ENCODE assay signal across 12 cellular contexts in genomic region chr18:3219621-3220335, GRCh38. TPM values are rescaled to one million over a fixed set of nuclear protein-coding genes. Genes with fewer than 3 reads are reported as not detected.
DNase-seq lines count a peak whose midpoint lies in the region; ATAC-seq and TF ChIP-seq lines count a peak whose summit lies in the region.
"Had no signal": no experiment of that assay in that cellular context is flagged by ENCODE, and none has a peak within 500 bp of the region (broad histone marks: within the 10 kb centered on the region; RNA-seq: fewer than 3 reads in every experiment).

Gene MYOM1, minus strand, starts transcription at chr18:3219968. Its CDS starts 4,745 bp downstream, at chr18:3215223.

- H3K27me3 Mint-ChIP-seq in stimulated activated memory B cell treated with anti-CD40 and anti-IgM and Interleukin-4, amounts not matched to agents 10 μg/mL and 1 μg/mL and 100 μg/mL, for 72 hours, result no peaks in the 10 kb centered on the region
- H3K27me3 Mint-ChIP-seq: B cell; effector memory CD8-positive, alpha-beta T cell had no signal

- peak within 1 kb of the TSS; percentile 59 for H3K9ac ChIP-seq in muscle layer of colon (ENCODE audit: low read length)

- ATAC-seq in Right ventricle myocardium inferior, result peak; percentile 80
- no peak for ATAC-seq in stimulated activated memory B cell treated with anti-CD40 and anti-IgM and Interleukin-4, amounts not matched to agents 10 μg/mL and 1 μg/mL and 100 μg/mL, for 72 hours
- no peak for ATAC-seq in GM18861 (IDR thresholded peaks at IDR 0.05; ENCODE audit: unreplicated experiment)
- ATAC-seq: effector memory CD8-positive, alpha-beta T cell had no signal

- peaks cover 11% of the 10 kb centered on the region for H3K4me1 ChIP-seq in muscle layer of colon (ENCODE audit: insufficient read depth, low read length)

- H3K4me1 Mint-ChIP-seq in stimulated activated memory B cell treated with anti-CD40 and anti-IgM and Interleukin-4, amounts not matched to agents 10 μg/mL and 1 μg/mL and 100 μg/mL, for 72 hours, result no peaks in the 10 kb centered on the region
- H3K4me1 Mint-ChIP-seq: B cell had no signal

- H3K27me3 ChIP-seq in WERI-Rb-1 (ENCODE audit: insufficient read depth, low read depth, severe bottlenecking), result no peaks in the 10 kb centered on the region
- H3K27me3 ChIP-seq in muscle layer of colon (ENCODE audit: control insufficient read depth in 1 of 2, insufficient read depth in 2 of 2, low read length in 2 of 2), result no peaks in the 10 kb centered on the region

- H3K36me3 Mint-ChIP-seq in stimulated activated memory B cell treated with anti-CD40 and anti-IgM and Interleukin-4, amounts not matched to agents 10 μg/mL and 1 μg/mL and 100 μg/mL, for 72 hours, result peaks cover 3% of the 10 kb centered on the region

- H3K4me3 ChIP-seq in WERI-Rb-1 (ENCODE audit: low read depth, low read length) (peak within 1 kb of the TSS; percentile 17), muscle layer of colon (ENCODE audit: low read depth in 1 of 2, low read length in 2 of 2) (peak within 1 kb of the TSS; percentile 39 to 70)

- DNase-seq in WERI-Rb-1 (no peak), Right ventricle myocardium inferior (ENCODE audit: missing footprints) (no peak)
- no peak for DNase-seq in stimulated activated CD4-positive, alpha-beta T cell treated with anti-CD3 and anti-CD28 coated beads, Interleukin-12 subunit alpha, Interleukin-12 subunit beta, amount 100 ng/mL, for 4 hours
- no peak for DNase-seq in stimulated activated CD4-positive, alpha-beta T cell treated with anti-CD3 and anti-CD28 coated beads, Interleukin-2, amount 100 ng/mL, for 48 hours
- DNase-seq in activated naive CD4-positive, alpha-beta T cell (lab: John Stamatoyannopoulos, UW), result no peak
- DNase-seq: effector memory CD8-positive, alpha-beta T cell; H7; T-helper 9 cell had no signal

- H3K9me3 ChIP-seq in WERI-Rb-1 (ENCODE audit: severe bottlenecking) (no peaks in the 10 kb centered on the region), muscle layer of colon (ENCODE audit: low read length) (no peaks in the 10 kb centered on the region)

- H3K4me3 Mint-ChIP-seq in stimulated activated memory B cell treated with anti-CD40 and anti-IgM and Interleukin-4, amounts not matched to agents 10 μg/mL and 1 μg/mL and 100 μg/mL, for 72 hours, result no peak within 1 kb of the TSS
- H3K4me3 Mint-ChIP-seq: B cell; effector memory CD8-positive, alpha-beta T cell had no signal

- intact Hi-C loops in Right ventricle myocardium inferior (cut with DNase I), result loop anchor here (2.0 kb wide), 1 partner anchor 27 kb away; the partner anchor contains the start of gene MYL12A

- no peak for TF ChIP-seq CTCF in WERI-Rb-1 (IDR thresholded peaks at IDR 0.05; ENCODE audit: low read depth, low read length)

- peak within 1 kb of the TSS; percentile 45 for H3K27ac Mint-ChIP-seq in stimulated activated memory B cell treated with anti-CD40 and anti-IgM and Interleukin-4, amounts not matched to agents 10 μg/mL and 1 μg/mL and 100 μg/mL, for 72 hours
- H3K27ac Mint-ChIP-seq: B cell had no signal

- H3K27ac ChIP-seq in WERI-Rb-1, result peak within 1 kb of the TSS; percentile 52
- H3K27ac ChIP-seq in muscle layer of colon (ENCODE audit: low read depth, low read length), result peak within 1 kb of the TSS; percentile 78

- peaks cover 4% of the 10 kb centered on the region for H3K9me3 Mint-ChIP-seq in stimulated activated memory B cell treated with anti-CD40 and anti-IgM and Interleukin-4, amounts not matched to agents 10 μg/mL and 1 μg/mL and 100 μg/mL, for 72 hours
- H3K9me3 Mint-ChIP-seq: effector memory CD8-positive, alpha-beta T cell had no signal

- no peaks in the 10 kb centered on the region; the same call in 1 of the 2 replicates for H3K36me3 ChIP-seq in WERI-Rb-1
- H3K36me3 ChIP-seq in muscle layer of colon (ENCODE audit: insufficient read depth, low read length), result no peaks in the 10 kb centered on the region

RNA-seq across cellular contexts. Expression of gene MYOM1, which starts in this region (rescaled TPM):
- total RNA-seq in Right ventricle myocardium inferior, result 611 TPM
